ENCODE assay signal across 9 cellular contexts in the genomic region with DNA sequence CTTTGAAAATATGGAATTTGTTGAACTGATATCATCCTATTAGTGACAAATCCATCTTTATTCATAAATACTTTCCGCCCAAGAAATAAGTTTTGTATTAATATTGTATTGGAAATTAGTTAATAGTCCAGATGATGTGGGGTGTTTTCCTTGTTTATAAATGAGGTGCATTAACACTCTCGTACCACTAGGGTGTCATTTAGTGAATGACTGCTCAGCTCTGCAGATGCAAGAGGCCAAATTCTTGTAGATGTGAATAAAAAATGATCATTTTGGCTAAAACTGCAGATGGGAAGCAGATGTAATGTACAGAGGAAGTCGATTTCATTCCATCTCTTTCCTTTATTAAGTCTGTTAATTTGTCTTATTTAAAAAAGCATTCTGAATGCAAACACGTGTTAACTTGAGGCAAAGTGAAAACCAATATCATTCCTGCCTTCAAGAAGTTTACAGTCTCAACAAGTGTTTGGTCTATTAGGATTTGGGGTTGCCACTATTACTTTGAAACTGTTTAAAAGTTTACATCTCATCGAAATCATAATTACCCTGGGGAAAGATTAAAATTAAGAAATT.
DNase-seq lines count a peak whose midpoint lies in the region; FAIRE-seq and TF ChIP-seq lines count a peak whose summit lies in the region.
"Had no signal": no experiment of that assay in that cellular context is flagged by ENCODE, and none has a peak within 500 bp of the region (broad histone marks: within the 10 kb centered on the region; RNA-seq: fewer than 3 reads in every experiment).

No MANE protein-coding gene starts in this region.

- no peak overlapping the region for H2AFZ ChIP-seq in H1 (ENCODE audit: low read length)

- no peak for TF ChIP-seq EP300 in H1 (IDR thresholded peaks at IDR 0.05; ENCODE audit: borderline replicate concordance in 1 of 2, low read depth in 2 of 2, low read length in 2 of 2)

- no peak overlapping the region for H3K14ac ChIP-seq in H1 (ENCODE audit: insufficient read length)

- no peak overlapping the region for H3K27ac Mint-ChIP-seq in activated CD4-positive, alpha-beta T cell treated with anti-CD3 and anti-CD28 coated beads, Interleukin-2, amount 10 ng/mL, durations not matched to agents 24 days and 14 days

- no peak overlapping the region for H3K18ac ChIP-seq in H1 (ENCODE audit: extremely low read depth, low read length)

- FAIRE-seq in H1 (lab: Jason Lieb, UNC) (peak; percentile 45), small intestine (lab: Jason Lieb, UNC) (no peak)

- H3K36me3 Mint-ChIP-seq in activated CD4-positive, alpha-beta T cell treated with anti-CD3 and anti-CD28 coated beads, Interleukin-2, amount 10 ng/mL, durations not matched to agents 24 days and 14 days (ENCODE audit: low read depth), result peaks cover 1% of the 10 kb centered on the region

- TF ChIP-seq RAD21 in H1 (IDR thresholded peaks at IDR 0.05 in 1 of 2, conservative IDR thresholded peaks at IDR 0.05 in 1 of 2; ENCODE audit: low read depth in 2 of 2, low read length in 2 of 2), result peak; percentile 23 to 33

- H4K8ac ChIP-seq in H1 (ENCODE audit: extremely low read depth, insufficient read depth, low read length), result no peak overlapping the region

- TF ChIP-seq CTCF in H1 (IDR thresholded peaks at IDR 0.05; ENCODE audit: control extremely low read depth in 1 of 3, insufficient read depth in 1 of 3, low read depth in 1 of 3, low read length in 3 of 3), result peak in 2 of 3 experiments; percentile 27 to 62; a peak in 2 of 4 replicates

- no peak overlapping the region for H4K91ac ChIP-seq in H1 (replicated peaks; ENCODE audit: insufficient read length, low read length)

- no peaks in the 10 kb centered on the region for H3K79me1 ChIP-seq in H1 (ENCODE audit: low read depth, low read length)

- H3K9me3 ChIP-seq in H1 (ENCODE audit: insufficient read depth in 2 of 2, low read depth in 1 of 2, low read length in 1 of 2) (no peaks in the 10 kb centered on the region), small intestine (ENCODE audit: control insufficient read depth, low read depth) (no peaks in the 10 kb centered on the region)
- H3K9me3 ChIP-seq: BLaER1 had no signal

- no peak overlapping the region for H2BK120ac ChIP-seq in H1 (replicated peaks; ENCODE audit: low read depth, low read length)

- no peak overlapping the region for H3K23ac ChIP-seq in H1 (ENCODE audit: insufficient read length)

- H3K27me3 Mint-ChIP-seq in activated CD4-positive, alpha-beta T cell treated with anti-CD3 and anti-CD28 coated beads, Interleukin-2, amount 10 ng/mL, durations not matched to agents 24 days and 14 days, result peaks cover 60% of the 10 kb centered on the region

- no peak overlapping the region for H3K4me3 Mint-ChIP-seq in activated CD4-positive, alpha-beta T cell treated with anti-CD3 and anti-CD28 coated beads, Interleukin-2, amount 10 ng/mL, durations not matched to agents 24 days and 14 days

- H3K9me3 Mint-ChIP-seq in activated CD4-positive, alpha-beta T cell treated with anti-CD3 and anti-CD28 coated beads, Interleukin-2, amount 10 ng/mL, durations not matched to agents 24 days and 14 days, result no peaks in the 10 kb centered on the region

- peaks cover 5 to 18% (median 10%) of the 10 kb centered on the region in 4 experiments for H3K4me1 ChIP-seq in H1 (replicated peaks in 1 of 4; ENCODE audit: control insufficient read depth in 3 of 4, insufficient read depth in 4 of 4, low read length in 3 of 4)
- H3K4me1 ChIP-seq in small intestine (ENCODE audit: control insufficient read depth in 2 of 2, insufficient read depth in 1 of 2, low read depth in 1 of 2, low read length in 1 of 2), result peaks cover 0 to 2% of the 10 kb centered on the region in 2 donors

- H3K4me2 ChIP-seq in H1 (ENCODE audit: insufficient read depth in 1 of 2, low read depth in 2 of 2, low read length in 2 of 2), result no peak overlapping the region
- H3K4me2 ChIP-seq: BLaER1 had no signal

- H3K23me2 ChIP-seq in H1 (ENCODE audit: low read depth, low read length), result peaks cover 12% of the 10 kb centered on the region

- POLR2A ChIA-PET in H1 (lab: Charles Lee; ENCODE audit: partially characterized antibody), result interaction anchor here (0.8 to 2.1 kb wide), 3 partner anchors 13 to 108 kb away, joined by 3 to 6 read pairs (median 4); partner anchors contain the start of gene DHX15

- H2BK12ac ChIP-seq in H1 (ENCODE audit: low read depth, low read length), result no peak overlapping the region

- no peak overlapping the region for H4K5ac ChIP-seq in H1 (ENCODE audit: insufficient read length, low read depth, low read length)

- H3K4me1 Mint-ChIP-seq in activated CD4-positive, alpha-beta T cell treated with anti-CD3 and anti-CD28 coated beads, Interleukin-2, amount 10 ng/mL, durations not matched to agents 24 days and 14 days, result peaks cover 10% of the 10 kb centered on the region

- H2AK5ac ChIP-seq in H1 (ENCODE audit: low read depth, low read length), result no peak overlapping the region

- CTCF ChIA-PET in H1 (lab: Charles Lee; ENCODE audit: partially characterized antibody), result interaction anchor here (0.6 to 4.7 kb wide), 43 partner anchors 9 to 505 kb away, joined by 3 to 71 read pairs (median 4); no protein-coding TSS in a partner anchor

- no peak for TF ChIP-seq POLR2A in H1 (IDR thresholded peaks at IDR 0.05; ENCODE audit: control extremely low read depth in 1 of 2, low read depth in 2 of 2, low read length in 2 of 2)

- no peak overlapping the region for H2BK5ac ChIP-seq in H1 (ENCODE audit: low read depth, low read length)

- no peaks in the 10 kb centered on the region for H3K36me3 ChIP-seq in H1 (ENCODE audit: control insufficient read depth in 2 of 4, insufficient read depth in 4 of 4, low read length in 3 of 4)
- no peaks in the 10 kb centered on the region for H3K36me3 ChIP-seq in small intestine (ENCODE audit: control insufficient read depth in 2 of 2, insufficient read depth in 2 of 2, low read length in 2 of 2)
- H3K36me3 ChIP-seq: BLaER1 had no signal

- no peak overlapping the region for H3K9ac ChIP-seq in H1 (replicated peaks in 1 of 4; ENCODE audit: extremely low read depth in 1 of 4, low read depth in 3 of 4, low read length in 3 of 4)
- H3K9ac ChIP-seq: BLaER1 had no signal

- H2BK20ac ChIP-seq in H1 (ENCODE audit: low read length), result no peak overlapping the region

- peaks cover 0 to 4% (median 0%) of the 10 kb centered on the region in 4 experiments; a peak in 2 of 7 replicates for H3K27me3 ChIP-seq in H1 (replicated peaks in 1 of 4; ENCODE audit: control insufficient read depth in 3 of 4, extremely low read depth in 1 of 4, insufficient read depth in 3 of 4, low read length in 3 of 4)
- H3K27me3 ChIP-seq in small intestine (ENCODE audit: control insufficient read depth in 2 of 2, insufficient read depth in 2 of 2, low read length in 2 of 2), result peaks cover 5 to 13% of the 10 kb centered on the region in 2 donors

- 59% methylated on average over 5 of the region's 5 CpGs; no CpG with 5 or more reads in 1 of the 2 experiments for WGBS in H1 (ENCODE audit: extremely low coverage in 1 of 2, insufficient coverage in 1 of 2, insufficient read length in 1 of 2, insufficient replicate concordance in 2 of 2, low coverage in 1 of 2, low lambda C conversion rate in 2 of 2, missing lambda C conversion rate in 1 of 2), 2 experiments
- 57 to 61% (median 60%) methylated on average over 5 of the region's 5 CpGs for WGBS in small intestine, 3 donors

- H3K79me2 ChIP-seq in H1 (ENCODE audit: control insufficient read depth in 1 of 2, insufficient read depth in 2 of 2, low read length in 2 of 2), result no peaks in the 10 kb centered on the region

- H3K56ac ChIP-seq in H1 (replicated peaks; ENCODE audit: insufficient read length, low read depth, low read length), result no peak overlapping the region

- DNase-seq in NCI-H2171 treated with DMSO at 0.1 percent for 48 hours (lab: John Stamatoyannopoulos, UW), result peak; percentile 7
- no peak for DNase-seq in NCI-H2171 (lab: John Stamatoyannopoulos, UW)
- DNase-seq in Kasumi-1 (lab: John Stamatoyannopoulos, UW), result peak; percentile 40 to 42
- DNase-seq in H1 (ENCODE audit: low read depth in 1 of 2, low spot score in 2 of 2), result no peak
- peak; percentile 6 for DNase-seq in small intestine
- no peak for DNase-seq in activated CD4-positive, alpha-beta T cell treated with anti-CD3 and anti-CD28 coated beads, Interleukin-2, amount 10 ng/mL, durations not matched to agents 24 days and 14 days
- DNase-seq in globus pallidus (ENCODE audit: low spot score), result no peak
- no peak for DNase-seq in NCI-H1048 (lab: John Stamatoyannopoulos, UW)

- H4K20me1 ChIP-seq in H1 (replicated peaks in 1 of 2; ENCODE audit: control insufficient read depth in 1 of 2, insufficient read depth in 2 of 2, low read length in 2 of 2), result no peaks in the 10 kb centered on the region

- intact Hi-C loops in activated CD4-positive, alpha-beta T cell treated with anti-CD3 and anti-CD28 coated beads, Interleukin-2, amount 10 ng/mL, durations not matched to agents 24 days and 14 days (cut with micrococcal nuclease), result loop anchor here (10.0 kb wide), 2 partner anchors 79 to 769 kb away; no protein-coding TSS in a partner anchor

- no peak overlapping the region for H3K4ac ChIP-seq in H1 (replicated peaks; ENCODE audit: insufficient read length, low read depth, low read length)

- no peak overlapping the region for H2BK15ac ChIP-seq in H1 (ENCODE audit: low read length)

- H3K27ac ChIP-seq in H1 (ENCODE audit: low read depth, low read length) (no peak overlapping the region), small intestine (ENCODE audit: low read depth in 1 of 2, low read length in 1 of 2) (no peak overlapping the region)
- H3K27ac ChIP-seq: BLaER1 had no signal

- H3K4me3 ChIP-seq in H1 (ENCODE audit: extremely low read depth in 1 of 4, insufficient read depth in 2 of 4, low read depth in 3 of 4, low read length in 4 of 4), result peak overlapping the region in 1 of 4 experiments; percentile 7; a peak in 1 of 8 replicates
- H3K4me3 ChIP-seq in small intestine (ENCODE audit: low read depth in 1 of 2, low read length in 2 of 2), result no peak overlapping the region
- H3K4me3 ChIP-seq: BLaER1 had no signal

Comparison
In these comparisons a context has a peak if more than half of its experiments do, and no peak if none do; other contexts are left out.
1. DNase-seq: peak in NCI-H2171 treated with DMSO at 0.1 percent for 48 hours (single experiment), Kasumi-1 (2 of 2) and small intestine (single experiment); none in NCI-H2171 (single experiment), H1 (0 of 2), activated CD4-positive, alpha-beta T cell treated with anti-CD3 and anti-CD28 coated beads, Interleukin-2, amount 10 ng/mL, durations not matched to agents 24 days and 14 days (single experiment), globus pallidus (single experiment) and NCI-H1048 (single experiment).